Comparison of ENCODE assay signal across 1 cellular context in genomic region chr1:108722292-108722691, GRCh38.
TF ChIP-seq lines count a peak whose summit lies in the region.

No MANE protein-coding gene starts in this region.

TF ChIP-seq in GM12878, 131 proteins besides CTCF, POLR2A, EP300 and RAD21:
- TF ChIP-seq TAF1 (IDR thresholded peaks at IDR 0.05; ENCODE audit: borderline replicate concordance, low read depth, low read length), result no peak
- no peak for TF ChIP-seq CHD2 (IDR thresholded peaks at IDR 0.05; ENCODE audit: borderline replicate concordance, low read depth, low read length)
- no peak for TF ChIP-seq FOXK2 (IDR thresholded peaks at IDR 0.05)
- no peak for TF ChIP-seq FOS (IDR thresholded peaks at IDR 0.05; ENCODE audit: borderline replicate concordance, extremely low read depth, insufficient read length)
- TF ChIP-seq LARP7 (IDR thresholded peaks at IDR 0.05), result no peak
- no peak for TF ChIP-seq ESRRA (IDR thresholded peaks at IDR 0.05; ENCODE audit: low read length)
- no peak for TF ChIP-seq GABPA (IDR thresholded peaks at IDR 0.05; ENCODE audit: low read depth)
